Comparison of ENCODE assay signal across 14 cellular contexts in genomic region chr4:165016971-165017370, GRCh38. TPM values are rescaled to one million over a fixed set of nuclear protein-coding genes. Genes with fewer than 3 reads are reported as not detected.
DNase-seq lines count a peak whose midpoint lies in the region; ATAC-seq, FAIRE-seq and TF ChIP-seq lines count a peak whose summit lies in the region.
"Had no signal": no experiment of that assay in that cellular context is flagged by ENCODE, and none has a peak within 500 bp of the region (broad histone marks: within the 10 kb centered on the region; RNA-seq: fewer than 3 reads in every experiment).

No MANE protein-coding gene starts in this region.

- H4K20me1 ChIP-seq in keratinocyte (ENCODE audit: control insufficient read depth, extremely low read depth, insufficient read depth, low read length) = no peaks in the 10 kb centered on the region

- dilution Hi-C loops in keratinocyte (cut with MboI; ENCODE audit: extremely low pct_ligation_motif_present, low sequenced_read_pairs) = no loop called here

- WGBS in suprapubic skin = 73% methylated on average over 5 of the region's 5 CpGs

- no peak for TF ChIP-seq EP300 in suprapubic skin (IDR thresholded peaks at IDR 0.05)

- no peaks in the 10 kb centered on the region for H3K9me1 ChIP-seq in keratinocyte (ENCODE audit: control insufficient read depth, extremely low read depth, insufficient read depth, low read length)

- no peaks in the 10 kb centered on the region for H3K79me2 ChIP-seq in keratinocyte (ENCODE audit: control insufficient read depth, insufficient read depth, low read length)

- FAIRE-seq in keratinocyte (lab: Jason Lieb, UNC) = no peak
- FAIRE-seq: GM12891 had no signal

- no peak overlapping the region for H3K27ac ChIP-seq in keratinocyte (ENCODE audit: control insufficient read depth, insufficient read depth, low read length)
- H3K27ac ChIP-seq in suprapubic skin = no peak overlapping the region
- H3K27ac ChIP-seq: vagina had no signal

- H3K9me3 ChIP-seq in keratinocyte (ENCODE audit: control insufficient read depth, low read depth, low read length) = no peaks in the 10 kb centered on the region
- no peaks in the 10 kb centered on the region for H3K9me3 ChIP-seq in suprapubic skin
- H3K9me3 ChIP-seq: vagina had no signal

- DNase-seq in GM06990 (ENCODE audit: extremely low read depth, insufficient read length) (no peak), H4 (ENCODE audit: low spot score) (peak; percentile 21), SK-MEL-5 (ENCODE audit: low read depth, low spot score) (peak; percentile 61), keratinocyte (ENCODE audit: low read depth, low spot score) (no peak), GOT3 (lab: John Stamatoyannopoulos, UW) (no peak), suprapubic skin (ENCODE audit: low spot score in 2 of 2) (no peak)
- no peak for DNase-seq in stimulated activated CD4-positive, alpha-beta T cell treated with anti-CD3 and anti-CD28 coated beads, Interleukin-4, amount 100 ng/mL, for 4 hours
- DNase-seq: activated naive CD4-positive, alpha-beta T cell treated with anti-CD3 and anti-CD28 coated beads, Interleukin-2, amount 50 U/mL, for 16 hours; NCI-H1930; stimulated activated CD4-positive, alpha-beta T cell treated with anti-CD3 and anti-CD28 coated beads, Interleukin-2, amount 100 ng/mL, for 24 hours; T1000 had no signal

- no peak for TF ChIP-seq POLR2A in suprapubic skin (IDR thresholded peaks at IDR 0.05)

- peak; percentile 17 for TF ChIP-seq CTCF in GM06990 (IDR thresholded peaks at IDR 0.05; ENCODE audit: insufficient read depth, low read length, poor library complexity, severe bottlenecking)
- peak; percentile 9 to 34 (median 24) for TF ChIP-seq CTCF in keratinocyte (optimal IDR thresholded peaks at IDR 0.05 in 1 of 3, IDR thresholded peaks at IDR 0.05 in 1 of 3, conservative IDR thresholded peaks at IDR 0.05 in 1 of 3; ENCODE audit: extremely low read depth in 1 of 3, insufficient read depth in 2 of 3, low read length in 3 of 3)
- TF ChIP-seq CTCF in suprapubic skin (IDR thresholded peaks at IDR 0.05) = no peak

- H3K4me1 ChIP-seq in keratinocyte (ENCODE audit: control insufficient read depth, extremely low read depth, insufficient read depth, low read length) (no peaks in the 10 kb centered on the region), suprapubic skin (no peaks in the 10 kb centered on the region)
- H3K4me1 ChIP-seq: vagina had no signal

- H3K36me3 ChIP-seq in GM06990 (ENCODE audit: control insufficient read depth, insufficient read depth, low read length) = no peaks in the 10 kb centered on the region
- H3K36me3 ChIP-seq in keratinocyte (ENCODE audit: control insufficient read depth in 2 of 2, extremely low read depth in 1 of 2, insufficient read depth in 2 of 2, low read length in 2 of 2) = no peaks in the 10 kb centered on the region
- no peaks in the 10 kb centered on the region for H3K36me3 ChIP-seq in suprapubic skin
- H3K36me3 ChIP-seq: vagina had no signal

- H3K27me3 ChIP-seq in GM06990 (replicated peaks; ENCODE audit: control insufficient read depth, insufficient read depth, low read length) (no peaks in the 10 kb centered on the region), keratinocyte (ENCODE audit: control insufficient read depth, extremely low read depth, insufficient read depth, low read length) (no peaks in the 10 kb centered on the region), suprapubic skin (no peaks in the 10 kb centered on the region)
- H3K27me3 ChIP-seq: vagina had no signal

- ATAC-seq in GM21825 (IDR thresholded peaks at IDR 0.05; ENCODE audit: unreplicated experiment) = no peak

- in situ Hi-C loops in SK-MEL-5 (cut with HindIII; ENCODE audit: low pct_unique_long_range_greater_than_20kb, low sequenced_read_pairs) = no loop called here

- no peak overlapping the region for H2AFZ ChIP-seq in keratinocyte (ENCODE audit: control insufficient read depth, low read length)

- H3K4me2 ChIP-seq in keratinocyte (ENCODE audit: control insufficient read depth, extremely low read depth, insufficient read depth, low read depth, low read length) = no peak overlapping the region

- H3K4me3 ChIP-seq in GM06990 (replicated peaks; ENCODE audit: low read depth, low read length) = no peak overlapping the region
- H3K4me3 ChIP-seq in keratinocyte (ENCODE audit: control insufficient read depth in 2 of 3, extremely low read depth in 1 of 3, insufficient read depth in 2 of 3, low read depth in 1 of 3, low read length in 3 of 3) = no peak overlapping the region
- no peak overlapping the region for H3K4me3 ChIP-seq in suprapubic skin
- H3K4me3 ChIP-seq: vagina had no signal

- H3K9ac ChIP-seq in keratinocyte (ENCODE audit: control insufficient read depth, extremely low read depth, insufficient read depth, low read length) = no peak overlapping the region

RNA-seq across cellular contexts. Expression of gene TRIM60, which starts 14.8 kb away (rescaled TPM):
- not detected in 2 replicates for total RNA-seq in H4 (2014; rRNA removed; shearing (Covaris generic))
- not detected in 2 replicates for total RNA-seq in SK-MEL-5 (2014; rRNA removed; shearing (Covaris generic))
- not detected in 2 replicates for polyA plus RNA-seq in SK-MEL-5 (2015; cell fraction: cytosol; rRNA removed)
- not detected in 2 replicates for polyA plus RNA-seq in SK-MEL-5 (2015; cell fraction: nucleus; rRNA removed)
- not detected in 3 replicates for polyA plus RNA-seq in keratinocyte
- polyA plus RNA-seq in keratinocyte (2011; ENCODE audit: low read depth) = 0.10 TPM
- polyA plus RNA-seq in keratinocyte (2011; cell fraction: cytosol; rRNA removed) = not detected in 2 replicates
- not detected in 2 replicates for polyA plus RNA-seq in keratinocyte (2011; cell fraction: nucleus; rRNA removed)
- not detected in 2 replicates for polyA plus RNA-seq in keratinocyte (2012; ENCODE audit: low replicate concordance)
- polyA minus RNA-seq in keratinocyte = not detected in 3 replicates
- not detected for polyA minus RNA-seq in keratinocyte (2011; cell fraction: cytosol; rRNA and poly(A)+ RNA removed)
- not detected in 2 replicates for polyA minus RNA-seq in keratinocyte (2011; cell fraction: nucleus; rRNA and poly(A)+ RNA removed)
- total RNA-seq in suprapubic skin = not detected
- total RNA-seq: vagina had no signal

RNA-seq across cellular contexts. Expression of gene TRIM75, which starts 36.7 kb away (rescaled TPM):
- not detected in 2 replicates for total RNA-seq in H4 (2014; rRNA removed; shearing (Covaris generic))
- not detected in 2 replicates for total RNA-seq in SK-MEL-5 (2014; rRNA removed; shearing (Covaris generic))
- polyA plus RNA-seq in SK-MEL-5 (2015; cell fraction: cytosol; rRNA removed) = not detected in 2 replicates
- not detected in 2 replicates for polyA plus RNA-seq in SK-MEL-5 (2015; cell fraction: nucleus; rRNA removed)
- not detected in 3 replicates for polyA plus RNA-seq in keratinocyte
- polyA plus RNA-seq in keratinocyte (2011; ENCODE audit: low read depth) = not detected
- polyA plus RNA-seq in keratinocyte (2011; cell fraction: cytosol; rRNA removed) = not detected in 2 replicates
- polyA plus RNA-seq in keratinocyte (2011; cell fraction: nucleus; rRNA removed) = not detected in 2 replicates
- 0.28 TPM in 1 of 2 replicates, not detected in the other for polyA plus RNA-seq in keratinocyte (2012; ENCODE audit: low replicate concordance)
- polyA minus RNA-seq in keratinocyte = not detected in 3 replicates
- polyA minus RNA-seq in keratinocyte (2011; cell fraction: cytosol; rRNA and poly(A)+ RNA removed) = not detected
- not detected in 2 replicates for polyA minus RNA-seq in keratinocyte (2011; cell fraction: nucleus; rRNA and poly(A)+ RNA removed)
- not detected for total RNA-seq in suprapubic skin
- total RNA-seq: vagina had no signal

RNA-seq across cellular contexts. Expression of gene TRIM61, which starts 39.5 kb away (rescaled TPM):
- not detected in 2 replicates for total RNA-seq in H4 (2014; rRNA removed; shearing (Covaris generic))
- total RNA-seq in SK-MEL-5 (2014; rRNA removed; shearing (Covaris generic)) = not detected in 2 replicates
- polyA plus RNA-seq in SK-MEL-5 (2015; cell fraction: cytosol; rRNA removed) = not detected in 2 replicates
- not detected in 2 replicates for polyA plus RNA-seq in SK-MEL-5 (2015; cell fraction: nucleus; rRNA removed)
- 0.29 to 0.58 TPM (median 0.45 TPM) in 3 replicates for polyA plus RNA-seq in keratinocyte
- not detected for polyA plus RNA-seq in keratinocyte (2011; ENCODE audit: low read depth)
- 0.25 and 0.55 TPM in 2 replicates for polyA plus RNA-seq in keratinocyte (2011; cell fraction: cytosol; rRNA removed)
- polyA plus RNA-seq in keratinocyte (2011; cell fraction: nucleus; rRNA removed) = 0.34 and 0.44 TPM in 2 replicates
- 0.26 TPM in 1 of 2 replicates, not detected in the other for polyA plus RNA-seq in keratinocyte (2012; ENCODE audit: low replicate concordance)
- 0.20 to 0.46 TPM (median 0.32 TPM) in 3 replicates for polyA minus RNA-seq in keratinocyte
- polyA minus RNA-seq in keratinocyte (2011; cell fraction: cytosol; rRNA and poly(A)+ RNA removed) = not detected
- polyA minus RNA-seq in keratinocyte (2011; cell fraction: nucleus; rRNA and poly(A)+ RNA removed) = 0.47 TPM in 1 of 2 replicates, not detected in the other
- total RNA-seq in suprapubic skin = not detected
- total RNA-seq: vagina had no signal

Comparison
In these comparisons a context has a peak if more than half of its experiments do, and no peak if none do; other contexts are left out.
1. DNase-seq: peak in H4 (single experiment) and SK-MEL-5 (single experiment); none in GM06990 (single experiment), keratinocyte (single experiment), GOT3 (single experiment), stimulated activated CD4-positive, alpha-beta T cell treated with anti-CD3 and anti-CD28 coated beads, Interleukin-4, amount 100 ng/mL, for 4 hours (0 of 2) and suprapubic skin (0 of 2).
2. CTCF ChIP-seq: peak in GM06990 (single experiment) and keratinocyte (3 of 3); none in suprapubic skin (0 of 2).